36 cellular contexts compared by ENCODE assay signal in the genomic region with DNA sequence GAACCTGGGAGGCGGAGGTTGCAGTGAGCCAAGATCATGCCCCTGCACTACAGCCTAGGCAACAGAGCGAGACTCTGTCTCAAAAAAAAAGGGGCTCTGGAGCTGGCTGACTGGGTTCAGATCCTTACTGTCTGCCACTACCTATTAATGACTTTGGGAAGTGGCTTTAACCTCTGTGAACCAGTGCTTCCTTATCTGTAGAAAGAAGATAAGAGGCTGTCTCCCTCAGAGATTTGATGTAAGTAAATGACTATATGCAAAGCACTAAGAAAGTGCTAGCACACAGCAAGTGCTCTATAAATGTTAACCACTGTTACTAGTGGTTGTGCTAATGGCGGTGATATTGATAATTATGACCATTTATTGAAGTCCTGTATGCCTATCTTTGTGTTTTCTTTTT.
"Had no signal": no experiment of that assay in that cellular context is flagged by ENCODE, and none has a peak within 500 bp of the region (broad histone marks: within the 10 kb centered on the region; RNA-seq: fewer than 3 reads in every experiment).

No MANE protein-coding gene starts in this region.

- H3K4me1 ChIP-seq: adrenal gland, breast epithelium had no signal

- H3K4me3 ChIP-seq: adrenal gland, body of pancreas, breast epithelium had no signal

- FAIRE-seq: astrocyte, TTC549 had no signal

- ATAC-seq: activated CD4-positive, alpha-beta T cell treated with anti-CD3 and anti-CD28 coated beads for 36 hours; activated CD4-positive, CD25-positive, alpha-beta regulatory T cell treated with anti-CD3 and anti-CD28 coated beads, Interleukin-2, amount 50 U/mL, for 24 hours; activated CD8-positive, alpha-beta memory T cell treated with anti-CD3 and anti-CD28 coated beads, Interleukin-2, amount 10 ng/mL, durations not matched to agents 7 days and 5 days; activated CD8-positive, alpha-beta T cell treated with anti-CD3 and anti-CD28 coated beads, Interleukin-2, amount 10 ng/mL, durations not matched to agents 7 days and 5 days; activated naive CD4-positive, alpha-beta T cell treated with anti-CD3 and anti-CD28 coated beads, Interleukin-2, amount 50 U/mL, for 72 hours; activated T-helper 17 cell treated with anti-CD3 and anti-CD28 coated beads, Interleukin-2, amount 50 U/mL, for 72 hours; body of pancreas; WTC11 had no signal

- DNase-seq: activated CD4-positive, alpha-beta memory T cell treated with anti-CD3 and anti-CD28 coated beads, Interleukin-2, amount 10 ng/mL, durations not matched to agents 7 days and 5 days; activated CD4-positive, alpha-beta T cell treated with anti-CD3 and anti-CD28 coated beads for 1 hour; activated CD4-positive, alpha-beta T cell treated with anti-CD3 and anti-CD28 coated beads for 36 hours; activated CD4-positive, alpha-beta T cell treated with anti-CD3 and anti-CD28 coated beads for 48 hours; activated CD4-positive, alpha-beta T cell treated with anti-CD3 and anti-CD28 coated beads, Interleukin-2, amount 10 ng/mL, durations not matched to agents 7 days and 5 days; activated CD4-positive, alpha-beta T cell treated with anti-CD3 and anti-CD28 coated beads, Interleukin-2, amount 50 U/mL, for 48 hours; activated CD4-positive, CD25-positive, alpha-beta regulatory T cell; activated CD8-positive, alpha-beta memory T cell treated with anti-CD3 and anti-CD28 coated beads for 24 hours; activated CD8-positive, alpha-beta memory T cell treated with anti-CD3 and anti-CD28 coated beads, Interleukin-2, amount 10 ng/mL, durations not matched to agents 7 days and 5 days; activated CD8-positive, alpha-beta memory T cell treated with anti-CD3 and anti-CD28 coated beads, Interleukin-2, amount 50 U/mL, for 48 hours; activated CD8-positive, alpha-beta T cell treated with anti-CD3 and anti-CD28 coated beads, Interleukin-2, amount 10 ng/mL, durations not matched to agents 7 days and 5 days; activated effector memory CD4-positive, alpha-beta T cell treated with anti-CD3 and anti-CD28 coated beads, Interleukin-2, amount 50 U/mL, for 16 hours; activated gamma-delta T cell treated with Interleukin-2 at 50 U/mL for 16 hours; activated naive CD4-positive, alpha-beta T cell; activated naive CD4-positive, alpha-beta T cell treated with anti-CD3 and anti-CD28 coated beads for 36 hours; activated naive CD4-positive, alpha-beta T cell treated with anti-CD3 and anti-CD28 coated beads, Interleukin-2, amount 50 U/mL, for 16 hours; activated naive CD8-positive, alpha-beta T cell treated with anti-CD3 and anti-CD28 coated beads for 36 hours; activated T-cell treated with anti-CD3 and anti-CD28 coated beads, Interleukin-2, amount 50 U/mL, for 24 hours; activated T-cell treated with anti-CD3 and anti-CD28 coated beads, Interleukin-2, amount 50 U/mL, for 48 hours; adrenal gland; amniotic stem cell; aorta; body of pancreas; brain microvascular endothelial cell; central memory CD4-positive, alpha-beta T cell; T-helper 1 cell; T-helper 2 cell; T-helper 9 cell; WERI-Rb-1 had no signal

- H3K27me3 ChIP-seq: adrenal gland, body of pancreas, brain microvascular endothelial cell, breast epithelium had no signal

- H3K27ac ChIP-seq: adrenal gland, body of pancreas, brain microvascular endothelial cell, breast epithelium, WERI-Rb-1 had no signal

- H3K9me3 ChIP-seq: adrenal gland, body of pancreas, breast epithelium had no signal
